ENCODE assay signal across 26 cellular contexts in the genomic region with DNA sequence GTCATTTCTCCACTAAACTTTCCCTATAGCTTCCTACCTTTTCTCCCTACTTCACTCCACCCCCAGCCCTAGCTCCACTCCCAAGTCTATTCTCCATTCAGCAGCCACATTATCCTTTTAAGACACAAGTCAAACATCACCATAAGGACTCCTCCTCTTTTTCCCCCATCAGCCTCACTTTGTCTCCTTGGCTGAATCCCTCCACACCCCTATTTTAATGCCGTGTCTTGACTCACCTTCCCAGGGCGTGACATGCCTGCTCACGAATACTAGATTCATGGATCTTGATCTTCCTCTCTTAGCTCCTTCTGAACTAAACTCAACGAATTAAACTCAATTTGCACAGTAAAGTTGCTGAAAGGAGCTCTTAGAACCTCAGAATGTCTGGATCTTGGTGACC.
"Had no signal": no experiment of that assay in that cellular context is flagged by ENCODE, and none has a peak within 500 bp of the region (broad histone marks: within the 10 kb centered on the region; RNA-seq: fewer than 3 reads in every experiment).

No MANE protein-coding gene starts in this region.

- H3K36me3 ChIP-seq: heart left ventricle, left lung, lower lobe of right lung, neutrophil, pancreas, sigmoid colon, upper lobe of right lung had no signal

- H3K27ac Mint-ChIP-seq: activated CD4-positive, alpha-beta T cell treated with anti-CD3 and anti-CD28 coated beads for 36 hours; activated naive CD4-positive, alpha-beta T cell treated with anti-CD3 and anti-CD28 coated beads for 36 hours; activated T-helper 1 cell treated with anti-CD3 and anti-CD28 coated beads, Interleukin-12 subunit alpha, Interleukin-12 subunit beta, Interleukin-2, Interleukin-4 antibody, amounts not matched to agents 30 ng/mL and 10 ng/mL and 1 ng/mL, durations not matched to agents 14 hours and 24 hours and 36 hours; nephron; stimulated activated memory B cell treated with anti-CD40 and anti-IgM and Interleukin-4, amounts not matched to agents 10 μg/mL and 1 μg/mL and 100 μg/mL, for 72 hours; stimulated activated naive CD8-positive, alpha-beta T cell treated with anti-CD3 and anti-CD28 coated beads, Interleukin-15, amount 100 ng/mL, for 72 hours had no signal

- H3K4me1 ChIP-seq: psoas muscle, upper lobe of right lung had no signal

- H3K4me1 Mint-ChIP-seq: nephron had no signal

- H3K9me3 Mint-ChIP-seq: activated naive CD4-positive, alpha-beta T cell treated with anti-CD3 and anti-CD28 coated beads for 36 hours; activated T-helper 1 cell treated with anti-CD3 and anti-CD28 coated beads, Interleukin-12 subunit alpha, Interleukin-12 subunit beta, Interleukin-2, Interleukin-4 antibody, amounts not matched to agents 30 ng/mL and 10 ng/mL and 1 ng/mL, durations not matched to agents 14 hours and 24 hours and 36 hours had no signal

- H3K27me3 Mint-ChIP-seq: activated CD4-positive, alpha-beta T cell treated with anti-CD3 and anti-CD28 coated beads for 36 hours; stimulated activated naive CD8-positive, alpha-beta T cell treated with anti-CD3 and anti-CD28 coated beads, Interleukin-15, amount 100 ng/mL, for 72 hours; T-cell had no signal

- FAIRE-seq: endothelial cell of umbilical vein, pancreas, small intestine had no signal

- H3K4me3 Mint-ChIP-seq: activated CD4-positive, alpha-beta T cell treated with anti-CD3 and anti-CD28 coated beads for 36 hours; activated naive CD4-positive, alpha-beta T cell treated with anti-CD3 and anti-CD28 coated beads for 36 hours; activated T-helper 1 cell treated with anti-CD3 and anti-CD28 coated beads, Interleukin-12 subunit alpha, Interleukin-12 subunit beta, Interleukin-2, Interleukin-4 antibody, amounts not matched to agents 30 ng/mL and 10 ng/mL and 1 ng/mL, durations not matched to agents 14 hours and 24 hours and 36 hours; nephron; stimulated activated memory B cell treated with anti-CD40 and anti-IgM and Interleukin-4, amounts not matched to agents 10 μg/mL and 1 μg/mL and 100 μg/mL, for 72 hours; stimulated activated naive CD8-positive, alpha-beta T cell treated with anti-CD3 and anti-CD28 coated beads, Interleukin-15, amount 100 ng/mL, for 72 hours had no signal

- H3K9me3 ChIP-seq: left lung, lower lobe of right lung, neutrophil, pancreas, psoas muscle, sigmoid colon, upper lobe of right lung had no signal

- H3K4me3 ChIP-seq: heart left ventricle, left lung, lower lobe of right lung, pancreas, psoas muscle, sigmoid colon, upper lobe of right lung had no signal

- H3K36me3 Mint-ChIP-seq: stimulated activated memory B cell treated with anti-CD40 and anti-IgM and Interleukin-4, amounts not matched to agents 10 μg/mL and 1 μg/mL and 100 μg/mL, for 72 hours; T-cell had no signal

- ATAC-seq: activated CD4-positive, alpha-beta T cell treated with anti-CD3 and anti-CD28 coated beads for 36 hours; heart left ventricle; left lung; lower lobe of right lung; pancreas; psoas muscle; stimulated activated memory B cell treated with anti-CD40 and anti-IgM and Interleukin-4, amounts not matched to agents 10 μg/mL and 1 μg/mL and 100 μg/mL, for 72 hours; stimulated activated naive CD8-positive, alpha-beta T cell treated with anti-CD3 and anti-CD28 coated beads, Interleukin-15, amount 100 ng/mL, for 72 hours; upper lobe of right lung had no signal

- H3K27ac ChIP-seq: heart left ventricle, left lung, lower lobe of right lung, neutrophil, pancreas, psoas muscle, sigmoid colon, upper lobe of right lung had no signal

- DNase-seq: activated CD4-positive, alpha-beta T cell treated with anti-CD3 and anti-CD28 coated beads for 36 hours; activated CD4-positive, alpha-beta T cell treated with anti-CD3 and anti-CD28 coated beads, Interleukin-2, amount 50 U/mL, for 4 hours; activated CD4-positive, CD25-positive, alpha-beta regulatory T cell; activated effector memory CD4-positive, alpha-beta T cell treated with anti-CD3 and anti-CD28 coated beads, Interleukin-2, amount 50 U/mL, for 16 hours; activated naive CD4-positive, alpha-beta T cell treated with anti-CD3 and anti-CD28 coated beads for 36 hours; activated T-cell treated with anti-CD3 and anti-CD28 coated beads for 4 hours; amniotic stem cell; central memory CD4-positive, alpha-beta T cell; heart left ventricle; left lung; lower lobe of right lung; mesenchymal stem cell; pancreas; psoas muscle; sigmoid colon; small intestine; stimulated activated CD4-positive, alpha-beta T cell treated with anti-CD3 and anti-CD28 coated beads, Interleukin-4, amount 100 ng/mL, for 24 hours; stimulated activated naive CD8-positive, alpha-beta T cell treated with anti-CD3 and anti-CD28 coated beads, Interleukin-15, amount 100 ng/mL, for 72 hours; substantia nigra; T-cell; upper lobe of right lung had no signal

- H3K27me3 ChIP-seq: heart left ventricle, left lung, neutrophil, pancreas, sigmoid colon, upper lobe of right lung had no signal
